ENCODE assay signal across 28 cellular contexts in the genomic region with DNA sequence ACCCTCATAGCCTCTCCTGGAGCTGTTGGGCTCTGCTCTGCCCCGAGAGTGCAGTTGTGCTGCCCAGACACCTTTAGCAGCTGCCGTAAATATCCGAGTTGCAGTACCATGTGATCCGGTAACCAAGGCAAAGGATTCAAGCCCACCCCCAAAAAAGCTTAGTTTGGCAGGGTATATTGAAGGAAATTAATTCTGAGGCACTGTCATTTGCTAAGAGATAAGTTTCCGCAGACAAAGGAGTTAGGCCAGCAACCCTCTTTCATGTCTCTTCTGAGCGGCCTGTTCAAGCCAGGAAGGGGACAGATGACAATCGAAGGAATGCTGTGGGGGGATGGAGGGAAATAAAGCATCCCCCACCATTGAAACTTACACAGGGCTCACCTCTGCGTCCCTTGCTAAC. TPM values are rescaled to one million over a fixed set of nuclear protein-coding genes. Genes with fewer than 3 reads are reported as not detected.
"Had no signal": no experiment of that assay in that cellular context is flagged by ENCODE, and none has a peak within 500 bp of the region (broad histone marks: within the 10 kb centered on the region; RNA-seq: fewer than 3 reads in every experiment).

No MANE protein-coding gene starts in this region.

- H3K4me3 ChIP-seq: coronary artery, dorsolateral prefrontal cortex had no signal

- H3K27ac ChIP-seq: brain microvascular endothelial cell, coronary artery, dorsolateral prefrontal cortex had no signal

- H3K4me3 Mint-ChIP-seq: activated CD4-positive, alpha-beta T cell treated with anti-CD3 and anti-CD28 coated beads, Interleukin-2, amount 10 ng/mL, durations not matched to agents 7 days and 5 days; activated CD8-positive, alpha-beta T cell treated with anti-CD3 and anti-CD28 coated beads for 36 hours; activated naive CD8-positive, alpha-beta T cell; activated T-cell treated with anti-CD3 and anti-CD28 coated beads, Interleukin-2, amount 50 U/mL, for 4 hours; activated T-helper 17 cell treated with anti-CD3 and anti-CD28 coated beads, Interleukin-2, amount 50 U/mL, for 72 hours; central memory CD8-positive, alpha-beta T cell; dendritic cell treated with granulocyte-macrophage colony-stimulating factor and Interleukin-4, amounts not matched to agents 40 ng/mL and 50 ng/mL, for 4 days; endodermal cell; T-helper 17 cell; T-helper 2 cell treated with Interferon-gamma antibody and Interleukin-4, amounts not matched to agents 5 μg/mL and 100 μg/mL, for 36 hours had no signal

- ATAC-seq: activated CD8-positive, alpha-beta T cell treated with anti-CD3 and anti-CD28 coated beads for 36 hours; activated T-cell treated with anti-CD3 and anti-CD28 coated beads, Interleukin-2, amount 50 U/mL, for 4 hours; activated T-helper 17 cell treated with anti-CD3 and anti-CD28 coated beads, Interleukin-2, amount 50 U/mL, for 72 hours; esophagus mucosa; T-helper 17 cell had no signal

- H3K9me3 Mint-ChIP-seq: activated CD4-positive, alpha-beta T cell treated with anti-CD3 and anti-CD28 coated beads, Interleukin-2, amount 10 ng/mL, durations not matched to agents 7 days and 5 days; activated CD8-positive, alpha-beta T cell treated with anti-CD3 and anti-CD28 coated beads for 36 hours; activated T-cell treated with anti-CD3 and anti-CD28 coated beads, Interleukin-2, amount 50 U/mL, for 4 hours; activated T-helper 17 cell treated with anti-CD3 and anti-CD28 coated beads, Interleukin-2, amount 50 U/mL, for 72 hours; central memory CD8-positive, alpha-beta T cell; dendritic cell treated with granulocyte-macrophage colony-stimulating factor and Interleukin-4, amounts not matched to agents 40 ng/mL and 50 ng/mL, for 4 days; endodermal cell; T-helper 2 cell treated with Interferon-gamma antibody and Interleukin-4, amounts not matched to agents 5 μg/mL and 100 μg/mL, for 36 hours had no signal

- H3K27ac Mint-ChIP-seq: activated CD4-positive, alpha-beta T cell treated with anti-CD3 and anti-CD28 coated beads, Interleukin-2, amount 10 ng/mL, durations not matched to agents 7 days and 5 days; activated CD8-positive, alpha-beta T cell treated with anti-CD3 and anti-CD28 coated beads for 36 hours; activated naive CD8-positive, alpha-beta T cell; activated T-helper 17 cell treated with anti-CD3 and anti-CD28 coated beads, Interleukin-2, amount 50 U/mL, for 72 hours; dendritic cell treated with granulocyte-macrophage colony-stimulating factor and Interleukin-4, amounts not matched to agents 40 ng/mL and 50 ng/mL, for 4 days; endodermal cell; T-helper 17 cell; T-helper 2 cell treated with Interferon-gamma antibody and Interleukin-4, amounts not matched to agents 5 μg/mL and 100 μg/mL, for 36 hours had no signal

- H3K27me3 ChIP-seq: brain microvascular endothelial cell, dorsolateral prefrontal cortex had no signal

- H3K27me3 Mint-ChIP-seq: activated CD4-positive, alpha-beta T cell treated with anti-CD3 and anti-CD28 coated beads, Interleukin-2, amount 10 ng/mL, durations not matched to agents 7 days and 5 days; activated CD8-positive, alpha-beta T cell treated with anti-CD3 and anti-CD28 coated beads for 36 hours; activated naive CD8-positive, alpha-beta T cell; activated T-helper 17 cell treated with anti-CD3 and anti-CD28 coated beads, Interleukin-2, amount 50 U/mL, for 72 hours; central memory CD8-positive, alpha-beta T cell; dendritic cell treated with granulocyte-macrophage colony-stimulating factor and Interleukin-4, amounts not matched to agents 40 ng/mL and 50 ng/mL, for 4 days; T-helper 17 cell had no signal

- DNase-seq: activated CD4-positive, alpha-beta T cell treated with anti-CD3 and anti-CD28 coated beads for 1 hour; activated CD4-positive, alpha-beta T cell treated with anti-CD3 and anti-CD28 coated beads for 4 hours; activated CD4-positive, alpha-beta T cell treated with anti-CD3 and anti-CD28 coated beads, Interleukin-2, amount 10 ng/mL, durations not matched to agents 7 days and 5 days; activated CD4-positive, alpha-beta T cell treated with anti-CD3 and anti-CD28 coated beads, Interleukin-2, amount 50 U/mL, for 4 hours; activated CD8-positive, alpha-beta memory T cell treated with anti-CD3 and anti-CD28 coated beads for 24 hours; activated CD8-positive, alpha-beta T cell treated with anti-CD3 and anti-CD28 coated beads for 36 hours; activated effector memory CD4-positive, alpha-beta T cell treated with Interleukin-2 at 50 U/mL for 16 hours; activated gamma-delta T cell treated with Interleukin-2 at 50 U/mL for 16 hours; activated naive CD4-positive, alpha-beta T cell treated with anti-CD3 and anti-CD28 coated beads, Interleukin-2, amount 50 U/mL, for 16 hours; activated naive CD4-positive, alpha-beta T cell treated with Interleukin-2 at 50 U/mL for 16 hours; activated T-cell treated with anti-CD3 and anti-CD28 coated beads, Interleukin-2, amount 50 U/mL, for 4 hours; amniotic stem cell; anterior cingulate cortex; brain microvascular endothelial cell; dorsolateral prefrontal cortex; effector memory CD4-positive, alpha-beta T cell; endodermal cell; foreskin fibroblast; T-helper 1 cell; T-helper 17 cell; T1000 had no signal

- H3K4me1 Mint-ChIP-seq: activated T-helper 17 cell treated with anti-CD3 and anti-CD28 coated beads, Interleukin-2, amount 50 U/mL, for 72 hours had no signal

RNA-seq across cellular contexts. Expression of a gene that starts 53.3 kb away (rescaled TPM):
- total RNA-seq: activated T-helper 17 cell treated with anti-CD3 and anti-CD28 coated beads, Interleukin-2, amount 50 U/mL, for 72 hours had no signal
